11 cellular contexts compared by ENCODE assay signal in the genomic region with DNA sequence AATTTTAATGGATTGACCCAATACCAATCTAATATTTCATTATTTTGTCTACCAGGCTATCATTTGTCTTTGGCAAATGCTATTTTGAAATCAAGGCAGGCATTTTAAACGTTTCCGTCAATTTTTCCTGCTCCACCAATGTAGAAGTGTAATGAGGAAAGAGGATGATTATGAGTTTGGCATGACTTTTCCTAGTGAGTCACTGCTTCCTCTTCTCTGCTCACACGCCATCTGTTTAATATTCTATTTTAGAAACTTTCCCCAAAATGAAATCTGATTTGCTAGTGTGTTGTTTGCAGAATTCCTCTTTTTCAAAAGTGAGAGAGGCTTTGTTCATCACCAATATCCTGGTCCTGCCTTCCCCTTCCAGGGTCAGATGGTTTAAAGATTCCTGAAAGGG. TPM values are rescaled to one million over a fixed set of nuclear protein-coding genes. Genes with fewer than 3 reads are reported as not detected.
DNase-seq lines count a peak whose midpoint lies in the region; ATAC-seq and TF ChIP-seq lines count a peak whose summit lies in the region.
"Had no signal": no experiment of that assay in that cellular context is flagged by ENCODE, and none has a peak within 500 bp of the region (broad histone marks: within the 10 kb centered on the region; RNA-seq: fewer than 3 reads in every experiment).

No MANE protein-coding gene starts in this region.

- no peak for ATAC-seq in HG03139 (IDR thresholded peaks at IDR 0.05; ENCODE audit: unreplicated experiment)
- ATAC-seq in stimulated activated effector memory CD8-positive, alpha-beta T cell treated with anti-CD3 and anti-CD28 coated beads, Interleukin-12 subunit alpha, Interleukin-12 subunit beta, amount 100 ng/mL, for 72 hours = no peak
- ATAC-seq in HG03457 (IDR thresholded peaks at IDR 0.05; ENCODE audit: unreplicated experiment) = no peak

- H3K27me3 ChIP-seq in esophagus muscularis mucosa = no peaks in the 10 kb centered on the region
- H3K27me3 ChIP-seq in mesenchymal stem cell (ENCODE audit: control insufficient read depth in 1 of 2, insufficient read depth in 1 of 2, low read length in 2 of 2) = no peaks in the 10 kb centered on the region

- H2BK15ac ChIP-seq in mesenchymal stem cell (ENCODE audit: low read depth, poor library complexity, severe bottlenecking) = no peak overlapping the region

- no peak overlapping the region for H3K18ac ChIP-seq in mesenchymal stem cell (ENCODE audit: low read depth in 1 of 2, low read length in 2 of 2)

- intact Hi-C loops in esophagus muscularis mucosa (cut with DNase I) = no loop called here

- no peaks in the 10 kb centered on the region for H3K4me1 Mint-ChIP-seq in stimulated activated effector memory CD8-positive, alpha-beta T cell treated with anti-CD3 and anti-CD28 coated beads, Interleukin-12 subunit alpha, Interleukin-12 subunit beta, amount 100 ng/mL, for 72 hours

- H3K27ac ChIP-seq in esophagus muscularis mucosa (replicated peaks in 1 of 4) (peak overlapping the region; percentile 20 to 53 (median 42)), mesenchymal stem cell (ENCODE audit: low read length, poor library complexity, severe bottlenecking) (no peak overlapping the region)

- no peak for TF ChIP-seq POLR2A in esophagus muscularis mucosa (IDR thresholded peaks at IDR 0.05; ENCODE audit: low read depth)

- H3K4me3 Mint-ChIP-seq in stimulated activated effector memory CD8-positive, alpha-beta T cell treated with anti-CD3 and anti-CD28 coated beads, Interleukin-12 subunit alpha, Interleukin-12 subunit beta, amount 100 ng/mL, for 72 hours = no peak overlapping the region
- H3K4me3 Mint-ChIP-seq: CD4-positive, alpha-beta T cell had no signal

- H3K36me3 Mint-ChIP-seq in stimulated activated effector memory CD8-positive, alpha-beta T cell treated with anti-CD3 and anti-CD28 coated beads, Interleukin-12 subunit alpha, Interleukin-12 subunit beta, amount 100 ng/mL, for 72 hours = no peaks in the 10 kb centered on the region

- peaks cover 0 to 6% (median 0%) of the 10 kb centered on the region in 4 donors for H3K4me1 ChIP-seq in esophagus muscularis mucosa
- no peaks in the 10 kb centered on the region for H3K4me1 ChIP-seq in mesenchymal stem cell (ENCODE audit: control insufficient read depth, insufficient read depth, low read depth, low read length)

- no peak overlapping the region for H2BK120ac ChIP-seq in mesenchymal stem cell (ENCODE audit: low read depth, low read length)

- WGBS in esophagus muscularis mucosa = 42% methylated on average over 3 of the region's 3 CpGs
- WGBS in mesenchymal stem cell = 83% methylated on average over 2 of the region's 3 CpGs

- no peak overlapping the region for H4K91ac ChIP-seq in mesenchymal stem cell (ENCODE audit: low read length)

- no peak overlapping the region for H2BK12ac ChIP-seq in mesenchymal stem cell (ENCODE audit: low read length in 2 of 2)

- no peaks in the 10 kb centered on the region for H3K79me1 ChIP-seq in mesenchymal stem cell (replicated peaks; ENCODE audit: low read length, poor library complexity, severe bottlenecking)

- H2BK5ac ChIP-seq in mesenchymal stem cell (ENCODE audit: low read depth, low read length, poor library complexity, severe bottlenecking) = no peak overlapping the region

- DNase-seq in AG10803 (ENCODE audit: low read depth) = peak; percentile 68
- peak; percentile 63 for DNase-seq in M059J (ENCODE audit: low read depth)
- no peak for DNase-seq in esophagus muscularis mucosa (ENCODE audit: extremely low spot score)
- DNase-seq in mesenchymal stem cell = peak; percentile 1
- no peak for DNase-seq in SW 1271 (lab: John Stamatoyannopoulos, UW)
- DNase-seq in stimulated activated effector memory CD8-positive, alpha-beta T cell treated with anti-CD3 and anti-CD28 coated beads, Interleukin-12 subunit alpha, Interleukin-12 subunit beta, amount 100 ng/mL, for 72 hours (ENCODE audit: low spot score in 2 of 2) = no peak
- DNase-seq: CD4-positive, alpha-beta T cell; NCI-H2081; SHP77 had no signal

- no peak overlapping the region for H3K4me2 ChIP-seq in mesenchymal stem cell (ENCODE audit: low read length, poor library complexity, severe bottlenecking)

- no peak overlapping the region for H3K4ac ChIP-seq in mesenchymal stem cell (ENCODE audit: low read depth in 1 of 2, low read length in 2 of 2)

- no peak overlapping the region for H2AK5ac ChIP-seq in mesenchymal stem cell (ENCODE audit: low read length, severe bottlenecking)

- H3K9ac ChIP-seq in mesenchymal stem cell (ENCODE audit: low read length) = peak overlapping the region; percentile 78

- TF ChIP-seq EP300 in esophagus muscularis mucosa (IDR thresholded peaks at IDR 0.05) = no peak

- no peaks in the 10 kb centered on the region for H3K36me3 ChIP-seq in esophagus muscularis mucosa
- H3K36me3 ChIP-seq in mesenchymal stem cell (ENCODE audit: control insufficient read depth in 1 of 2, insufficient read depth in 2 of 2, low read depth in 1 of 2, low read length in 2 of 2) = no peaks in the 10 kb centered on the region

- H3K4me3 ChIP-seq in AG10803 (ENCODE audit: low read length) = no peak overlapping the region
- H3K4me3 ChIP-seq in esophagus muscularis mucosa = no peak overlapping the region
- H3K4me3 ChIP-seq in mesenchymal stem cell (ENCODE audit: insufficient read depth in 1 of 2, low read depth in 1 of 2, low read length in 2 of 2) = peak overlapping the region in 1 of 2 experiments; percentile 9

- no peak overlapping the region for H3K27ac Mint-ChIP-seq in stimulated activated effector memory CD8-positive, alpha-beta T cell treated with anti-CD3 and anti-CD28 coated beads, Interleukin-12 subunit alpha, Interleukin-12 subunit beta, amount 100 ng/mL, for 72 hours
- H3K27ac Mint-ChIP-seq: CD4-positive, alpha-beta T cell had no signal

- no peak overlapping the region for H3K23ac ChIP-seq in mesenchymal stem cell (ENCODE audit: low read length in 2 of 2)

- TF ChIP-seq CTCF in AG10803 (conservative IDR thresholded peaks at IDR 0.05; ENCODE audit: low read length) (no peak), esophagus muscularis mucosa (IDR thresholded peaks at IDR 0.05) (no peak)

- no peak overlapping the region for H3K14ac ChIP-seq in mesenchymal stem cell (ENCODE audit: low read length in 2 of 2)

- H2AFZ ChIP-seq in mesenchymal stem cell (ENCODE audit: low read depth, low read length) = no peak overlapping the region

- H3K9me3 ChIP-seq in esophagus muscularis mucosa (no peaks in the 10 kb centered on the region), mesenchymal stem cell (ENCODE audit: control insufficient read depth, low read length) (no peaks in the 10 kb centered on the region)

- no peak overlapping the region for H4K8ac ChIP-seq in mesenchymal stem cell (ENCODE audit: low read length)

- H3K9me3 Mint-ChIP-seq in stimulated activated effector memory CD8-positive, alpha-beta T cell treated with anti-CD3 and anti-CD28 coated beads, Interleukin-12 subunit alpha, Interleukin-12 subunit beta, amount 100 ng/mL, for 72 hours = peaks cover 6% of the 10 kb centered on the region

RNA-seq across cellular contexts. Expression of gene PID1, which starts 42.5 kb away (rescaled TPM):
- total RNA-seq in M059J (2014; rRNA removed; shearing (Covaris generic)) = 0.47 and 3.0 TPM in 2 replicates
- 10 to 100 TPM; 48.2 to 68.7 (median 55.4) TPM for total RNA-seq in esophagus muscularis mucosa
- 7.7 TPM for polyA plus RNA-seq in mesenchymal stem cell (2013, experiment 1 of 2)
- 7.5 TPM for polyA plus RNA-seq in mesenchymal stem cell (2013, experiment 2 of 2)

Comparison
In these comparisons a context has a peak if more than half of its experiments do, and no peak if none do; other contexts are left out.
1. DNase-seq: peak in AG10803 (single experiment), M059J (single experiment) and mesenchymal stem cell (single experiment); none in esophagus muscularis mucosa (single experiment), SW 1271 (0 of 2) and stimulated activated effector memory CD8-positive, alpha-beta T cell treated with anti-CD3 and anti-CD28 coated beads, Interleukin-12 subunit alpha, Interleukin-12 subunit beta, amount 100 ng/mL, for 72 hours (0 of 2).
2. RNA of gene PID1, which starts 42.5 kb away (total RNA-seq): 48.2 to 68.7 TPM in esophagus muscularis mucosa; 0.47 to 3.0 TPM in M059J; every median in the first group is over 10 times any median in the second.